7 cellular contexts compared by ENCODE assay signal in the genomic region with DNA sequence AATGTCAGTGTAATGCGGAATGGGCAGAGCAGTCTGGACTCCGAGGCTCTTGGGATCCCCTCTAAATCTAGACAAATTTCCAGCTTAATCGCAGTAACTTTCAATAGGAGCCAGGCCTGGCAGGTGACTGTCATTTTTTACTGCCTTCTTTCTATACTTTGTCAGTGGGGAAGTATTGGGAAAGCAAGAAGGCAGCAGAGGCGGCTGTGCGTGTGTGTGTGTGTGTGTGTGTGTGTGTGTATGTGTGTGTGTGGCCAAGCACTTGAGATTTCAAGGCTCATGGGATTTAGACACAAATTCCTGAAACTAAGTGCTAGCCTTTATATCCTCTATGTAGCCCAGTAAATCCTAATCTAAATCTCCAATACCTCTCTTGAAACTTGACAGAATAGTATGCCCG.
"Had no signal": no experiment of that assay in that cellular context is flagged by ENCODE, and none has a peak within 500 bp of the region (broad histone marks: within the 10 kb centered on the region; RNA-seq: fewer than 3 reads in every experiment).

No MANE protein-coding gene starts in this region.

- H3K27ac ChIP-seq: GM23248 had no signal

- ATAC-seq: HCT116, K562 had no signal

- DNase-seq: GM23248, GOT3, H7, IMR-90, KG1 had no signal
